In the genomic region with DNA sequence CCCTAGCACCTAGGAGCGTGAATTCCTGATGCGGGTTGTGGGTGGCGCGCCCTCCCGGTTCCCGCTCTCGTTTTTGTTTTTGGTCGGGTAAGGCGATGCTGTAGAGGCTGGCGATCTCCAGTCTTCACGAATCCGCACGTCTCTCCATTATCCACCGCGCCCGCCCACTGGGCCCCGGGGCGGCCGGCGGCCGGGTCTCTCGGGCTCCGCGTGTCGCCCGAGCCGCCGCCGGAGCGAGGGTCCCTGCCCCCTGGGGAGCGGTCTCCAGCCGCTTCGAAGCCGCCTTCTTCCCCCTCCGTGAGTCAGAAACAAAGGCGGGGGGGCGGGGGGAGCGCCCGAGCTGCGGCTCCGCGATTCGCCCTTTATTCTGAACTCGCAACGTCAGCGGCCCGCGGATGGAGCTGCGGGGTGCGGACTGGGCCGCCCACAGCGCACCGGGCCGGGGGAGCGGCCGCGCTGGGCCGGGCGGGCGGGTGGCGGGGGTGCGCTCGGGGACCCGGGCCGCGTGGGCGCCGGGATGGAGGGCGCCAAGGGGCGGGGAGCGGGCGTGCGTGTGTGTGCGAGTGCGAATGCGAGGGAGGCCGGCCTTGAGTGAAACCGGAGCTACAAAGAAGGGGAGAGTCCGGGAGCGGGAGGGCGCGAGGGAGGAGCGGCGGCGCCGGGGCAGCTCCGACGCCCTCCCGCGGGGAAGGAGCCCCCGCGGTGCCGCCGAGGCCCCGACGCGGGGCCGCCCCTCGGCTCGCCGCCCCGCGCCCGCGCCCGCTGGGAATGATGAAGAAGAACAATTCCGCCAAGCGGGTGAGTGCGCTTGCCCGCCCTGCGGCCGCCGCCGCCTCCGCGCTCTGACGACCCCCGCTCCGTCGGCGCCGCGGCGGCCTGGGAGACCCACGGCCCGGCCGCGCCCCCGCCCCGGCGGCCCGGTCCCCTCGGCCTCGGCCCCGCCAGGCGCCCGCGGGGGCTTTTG, we compare ENCODE assay signal across 8 cellular contexts. TPM values are rescaled to one million over a fixed set of nuclear protein-coding genes. Genes with fewer than 3 reads are reported as not detected.
A peak's percentile ranks its signal among the peaks of the same experiment; 100 is the strongest.
DNase-seq lines count a peak whose midpoint lies in the region; ATAC-seq and TF ChIP-seq lines count a peak whose summit lies in the region.

A gene with protein sequence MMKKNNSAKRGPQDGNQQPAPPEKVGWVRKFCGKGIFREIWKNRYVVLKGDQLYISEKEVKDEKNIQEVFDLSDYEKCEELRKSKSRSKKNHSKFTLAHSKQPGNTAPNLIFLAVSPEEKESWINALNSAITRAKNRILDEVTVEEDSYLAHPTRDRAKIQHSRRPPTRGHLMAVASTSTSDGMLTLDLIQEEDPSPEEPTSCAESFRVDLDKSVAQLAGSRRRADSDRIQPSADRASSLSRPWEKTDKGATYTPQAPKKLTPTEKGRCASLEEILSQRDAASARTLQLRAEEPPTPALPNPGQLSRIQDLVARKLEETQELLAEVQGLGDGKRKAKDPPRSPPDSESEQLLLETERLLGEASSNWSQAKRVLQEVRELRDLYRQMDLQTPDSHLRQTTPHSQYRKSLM (plus strand): TSS at position 427 of the 964 bp plus-strand sequence. CDS start 342 bp downstream, at position 769.

- peaks cover 0 to 8% (median 0%) of the 10 kb centered on the region in 3 donors for H3K36me3 ChIP-seq in esophagus squamous epithelium
- peaks cover 0 to 13% (median 0%) of the 10 kb centered on the region in 3 experiments for H3K36me3 ChIP-seq in naive thymus-derived CD4-positive, alpha-beta T cell (ENCODE audit: control insufficient read depth in 2 of 3, insufficient read depth in 3 of 3, low read length in 3 of 3)

- POLR2A ChIA-PET in naive thymus-derived CD4-positive, alpha-beta T cell (lab: Charles Lee) = interaction anchor here (0.6 to 6.4 kb wide), 27 partner anchors 8 to 1724 kb away, joined by 3 to 82 read pairs (median 4); partner anchors contain the start of genes ANP32E and SF3B4

- intact Hi-C loops in esophagus squamous epithelium (cut with DNase I) = no loop called here
- intact Hi-C loops in naive thymus-derived CD4-positive, alpha-beta T cell (cut with micrococcal nuclease) = loop anchor here (1.0 to 2.0 kb wide), 7 partner anchors 15 to 215 kb away; partner anchors contain the start of genes RPRD2 (in 1 of the 2) and VPS45 (in 1 of the 2)

- H3K4me1 Mint-ChIP-seq in naive thymus-derived CD4-positive, alpha-beta T cell = peaks cover 41 to 79% (median 73%) of the 10 kb centered on the region in 7 donors

- peak within 1 kb of the TSS; percentile 41 to 84 (median 71) for H3K4me3 ChIP-seq in esophagus squamous epithelium
- H3K4me3 ChIP-seq in naive thymus-derived CD4-positive, alpha-beta T cell (ENCODE audit: low read length) = peak within 1 kb of the TSS; percentile 89

- peaks cover 0 to 2% (median 0%) of the 10 kb centered on the region in 11 donors for H3K9me3 Mint-ChIP-seq in naive thymus-derived CD4-positive, alpha-beta T cell

- H3K27ac Mint-ChIP-seq in naive thymus-derived CD4-positive, alpha-beta T cell = peak within 1 kb of the TSS; percentile 87 to 99 (median 97)

- peaks cover 0 to 58% (median 20%) of the 10 kb centered on the region in 3 donors for H3K4me1 ChIP-seq in esophagus squamous epithelium
- H3K4me1 ChIP-seq in naive thymus-derived CD4-positive, alpha-beta T cell (ENCODE audit: control insufficient read depth in 2 of 2, insufficient read depth in 2 of 2, low read length in 2 of 2) = peaks cover 21 to 35% of the 10 kb centered on the region in 2 donors

- peak in 2 of 4 donors; percentile 76 to 82 for TF ChIP-seq POLR2A in esophagus squamous epithelium (IDR thresholded peaks at IDR 0.05)

- peak within 1 kb of the TSS; percentile 87 to 98 (median 92) for H3K27ac ChIP-seq in esophagus squamous epithelium
- H3K27ac ChIP-seq in naive thymus-derived CD4-positive, alpha-beta T cell (ENCODE audit: low read depth, low read length) = peak within 1 kb of the TSS; percentile 77

- CTCF ChIA-PET in naive thymus-derived CD4-positive, alpha-beta T cell (lab: Charles Lee) = no interaction called here

- no peak for TF ChIP-seq CTCF in esophagus squamous epithelium (IDR thresholded peaks at IDR 0.05)

- peaks cover 0 to 18% (median 0%) of the 10 kb centered on the region in 4 donors for H3K27me3 ChIP-seq in esophagus squamous epithelium
- H3K27me3 ChIP-seq in naive thymus-derived CD4-positive, alpha-beta T cell (ENCODE audit: control insufficient read depth in 2 of 2, insufficient read depth in 2 of 2, low read length in 2 of 2) = no peaks in the 10 kb centered on the region

- ATAC-seq in HG03354 (IDR thresholded peaks at IDR 0.05; ENCODE audit: poor library complexity, severe bottlenecking, unreplicated experiment) = peak; percentile 48
- ATAC-seq in naive thymus-derived CD4-positive, alpha-beta T cell = peak; percentile 86

- 0% methylated on average over 8 to 36 of the region's 138 CpGs for WGBS in esophagus squamous epithelium, 2 donors

- peak; percentile 88 to 98 (median 90) for DNase-seq in NCI-H1417 (lab: John Stamatoyannopoulos, UW)
- DNase-seq in NCI-H1417 treated with DMSO at 0.1 percent for 48 hours (lab: John Stamatoyannopoulos, UW) = no peak
- DNase-seq in OCI-M1 (lab: John Stamatoyannopoulos, UW) = peak; percentile 25
- peak; percentile 82 for DNase-seq in activated T-helper 1 cell treated with Interleukin-2 at 50 U/mL for 16 hours (ENCODE audit: low read depth)
- DNase-seq in esophagus squamous epithelium (lab: John Stamatoyannopoulos, UW) = no peak
- peak; percentile 53 to 84 (median 65) for DNase-seq in naive thymus-derived CD4-positive, alpha-beta T cell
- DNase-seq in stimulated activated naive CD4-positive, alpha-beta T cell (lab: John Stamatoyannopoulos, UW) = peak; percentile 51 to 82 (median 76)

- H3K27me3 Mint-ChIP-seq in naive thymus-derived CD4-positive, alpha-beta T cell = peaks cover 0 to 26% (median 0%) of the 10 kb centered on the region in 5 donors

- peak within 1 kb of the TSS; percentile 89 to 99 (median 96) for H3K4me3 Mint-ChIP-seq in naive thymus-derived CD4-positive, alpha-beta T cell

- peaks cover 0 to 38% (median 17%) of the 10 kb centered on the region in 5 donors for H3K36me3 Mint-ChIP-seq in naive thymus-derived CD4-positive, alpha-beta T cell

- no peaks in the 10 kb centered on the region for H3K9me3 ChIP-seq in esophagus squamous epithelium
- H3K9me3 ChIP-seq in naive thymus-derived CD4-positive, alpha-beta T cell (ENCODE audit: control insufficient read depth in 2 of 3, low read length in 3 of 3) = no peaks in the 10 kb centered on the region

RNA-seq across cellular contexts. Expression of the gene that starts here (rescaled TPM):
- 10 to 100 TPM in 2 of 4 donors, 1 to 10 TPM in 2; 6.0 to 46.9 (median 13.3) TPM for total RNA-seq in esophagus squamous epithelium
- 100 to 1,000 TPM in 2 of 5 experiments, 10 to 100 TPM in 3; 64.9 to 111 (median 94.1) TPM for total RNA-seq in naive thymus-derived CD4-positive, alpha-beta T cell
- 10 to 100 TPM; 33.4 to 33.7 TPM for polyA plus RNA-seq in naive thymus-derived CD4-positive, alpha-beta T cell

Comparison
In these comparisons a context has a peak if more than half of its experiments do, and no peak if none do; other contexts are left out.
1. DNase-seq: peak in NCI-H1417 (3 of 3), OCI-M1 (single experiment), activated T-helper 1 cell treated with Interleukin-2 at 50 U/mL for 16 hours (single experiment), naive thymus-derived CD4-positive, alpha-beta T cell (9 of 9) and stimulated activated naive CD4-positive, alpha-beta T cell (6 of 6); none in NCI-H1417 treated with DMSO at 0.1 percent for 48 hours (single experiment) and esophagus squamous epithelium (single experiment).